15 cellular contexts compared by ENCODE assay signal in genomic region chr18:56795381-56795780, GRCh38.
"Had no signal": no experiment of that assay in that cellular context is flagged by ENCODE, and none has a peak within 500 bp of the region (broad histone marks: within the 10 kb centered on the region; RNA-seq: fewer than 3 reads in every experiment).

No MANE protein-coding gene starts in this region.

- H3K79me2 ChIP-seq: parathyroid adenoma had no signal

- H3K4me1 ChIP-seq: gastrocnemius medialis, heart right ventricle, parathyroid adenoma had no signal

- H3K36me3 ChIP-seq: gastrocnemius medialis, tibial artery, vagina, WERI-Rb-1 had no signal

- H3K9ac ChIP-seq: parathyroid adenoma had no signal

- H3K27ac ChIP-seq: gastrocnemius medialis, heart right ventricle, parathyroid adenoma, skin epidermis, tibial artery, vagina, WERI-Rb-1 had no signal

- H3K4me3 ChIP-seq: gastrocnemius medialis, heart right ventricle, skin epidermis, tibial artery, vagina had no signal

- H2AFZ ChIP-seq: parathyroid adenoma had no signal

- DNase-seq: activated CD4-positive, alpha-beta T cell treated with anti-CD3 and anti-CD28 coated beads for 4 hours; activated CD8-positive, alpha-beta T cell treated with anti-CD3 and anti-CD28 coated beads, Interleukin-2, amount 10 ng/mL, durations not matched to agents 7 days and 5 days; activated naive CD4-positive, alpha-beta T cell; dermis blood vessel endothelial cell; gastrocnemius medialis; heart right ventricle; islet precursor cell; mammary epithelial cell; naive thymus-derived CD4-positive, alpha-beta T cell; retina; tibial artery; WERI-Rb-1 had no signal

- H3K27me3 ChIP-seq: gastrocnemius medialis, heart right ventricle, tibial artery, vagina had no signal

- H3K9me3 ChIP-seq: gastrocnemius medialis, heart right ventricle, tibial artery, vagina had no signal
